In genomic region chr13:42381165-42381425, GRCh38 we compare ENCODE assay signal across 23 cellular contexts.
A peak's percentile ranks its signal among the peaks of the same experiment; 100 is the strongest.
DNase-seq lines count a peak whose midpoint lies in the region; ATAC-seq and TF ChIP-seq lines count a peak whose summit lies in the region.
"Had no signal": no experiment of that assay in that cellular context is flagged by ENCODE, and none has a peak within 500 bp of the region (broad histone marks: within the 10 kb centered on the region; RNA-seq: fewer than 3 reads in every experiment).

No MANE protein-coding gene starts in this region.

- H3K9me3 ChIP-seq in KOPT-K1 (ENCODE audit: insufficient read depth, low read length, poor library complexity, severe bottlenecking) = peaks cover 9% of the 10 kb centered on the region
- H3K9me3 ChIP-seq: SJCRH30 had no signal

- intact Hi-C loops in natural killer cell (cut with micrococcal nuclease) = no loop called here

- no peaks in the 10 kb centered on the region for H3K36me3 ChIP-seq in KOPT-K1 (ENCODE audit: insufficient read depth, low read length)
- H3K36me3 ChIP-seq: SJCRH30 had no signal

- H3K9me3 Mint-ChIP-seq in T-helper 2 cell treated with Interferon-gamma antibody and Interleukin-4, amounts not matched to agents 5 μg/mL and 100 μg/mL, for 36 hours = peaks cover 18% of the 10 kb centered on the region
- H3K9me3 Mint-ChIP-seq in memory B cell = no peaks in the 10 kb centered on the region
- no peaks in the 10 kb centered on the region for H3K9me3 Mint-ChIP-seq in natural killer cell

- H3K4me3 Mint-ChIP-seq in T-helper 2 cell treated with Interferon-gamma antibody and Interleukin-4, amounts not matched to agents 5 μg/mL and 100 μg/mL, for 36 hours = no peak overlapping the region
- no peak overlapping the region for H3K4me3 Mint-ChIP-seq in memory B cell
- no peak overlapping the region for H3K4me3 Mint-ChIP-seq in natural killer cell

- H3K36me3 Mint-ChIP-seq in T-helper 2 cell treated with Interferon-gamma antibody and Interleukin-4, amounts not matched to agents 5 μg/mL and 100 μg/mL, for 36 hours (ENCODE audit: low read depth) = peaks cover 4% of the 10 kb centered on the region
- no peaks in the 10 kb centered on the region for H3K36me3 Mint-ChIP-seq in memory B cell
- H3K36me3 Mint-ChIP-seq in natural killer cell = no peaks in the 10 kb centered on the region

- H3K4me1 Mint-ChIP-seq in T-helper 2 cell treated with Interferon-gamma antibody and Interleukin-4, amounts not matched to agents 5 μg/mL and 100 μg/mL, for 36 hours (ENCODE audit: low read depth) = peaks cover 64% of the 10 kb centered on the region
- peaks cover 29% of the 10 kb centered on the region for H3K4me1 Mint-ChIP-seq in memory B cell
- peaks cover 40 to 44% of the 10 kb centered on the region in 2 donors for H3K4me1 Mint-ChIP-seq in natural killer cell

- peak overlapping the region; percentile 8; the same call in 1 of the 2 replicates for H3K4me3 ChIP-seq in GM12864 (ENCODE audit: low read depth, low read length)
- H3K4me3 ChIP-seq: SJCRH30 had no signal

- peak overlapping the region; percentile 5 for H3K27ac Mint-ChIP-seq in T-helper 2 cell treated with Interferon-gamma antibody and Interleukin-4, amounts not matched to agents 5 μg/mL and 100 μg/mL, for 36 hours
- H3K27ac Mint-ChIP-seq in memory B cell = peak overlapping the region; percentile 98
- H3K27ac Mint-ChIP-seq in natural killer cell = no peak overlapping the region

- no peaks in the 10 kb centered on the region for H3K27me3 Mint-ChIP-seq in T-helper 2 cell treated with Interferon-gamma antibody and Interleukin-4, amounts not matched to agents 5 μg/mL and 100 μg/mL, for 36 hours (ENCODE audit: low read depth)
- H3K27me3 Mint-ChIP-seq in memory B cell (no peaks in the 10 kb centered on the region), natural killer cell (ENCODE audit: low read depth in 2 of 2) (peaks cover 0 to 4% of the 10 kb centered on the region in 2 donors)

- peak overlapping the region; percentile 41 for H3K27ac ChIP-seq in KOPT-K1 (ENCODE audit: low read depth, low read length, poor library complexity, severe bottlenecking)
- H3K27ac ChIP-seq: 22Rv1, SJCRH30 had no signal

- no peak for TF ChIP-seq CTCF in GM12864 (IDR thresholded peaks at IDR 0.05; ENCODE audit: low read depth, low read length, missing control alignments)
- TF ChIP-seq CTCF in natural killer cell (IDR thresholded peaks at IDR 0.05) = no peak

- ATAC-seq in memory B cell (ENCODE audit: low read depth) = no peak
- ATAC-seq in HG03457 (IDR thresholded peaks at IDR 0.05; ENCODE audit: unreplicated experiment) = no peak
- no peak for ATAC-seq in natural killer cell
- ATAC-seq in GM19328 (IDR thresholded peaks at IDR 0.05; ENCODE audit: unreplicated experiment) = no peak
- ATAC-seq: Panc1 had no signal

- no peak for DNase-seq in T-helper 2 cell treated with Interferon-gamma antibody and Interleukin-4, amounts not matched to agents 5 μg/mL and 100 μg/mL, for 36 hours (ENCODE audit: low spot score)
- DNase-seq in T-helper 2 cell = no peak
- no peak for DNase-seq in GM12864 (ENCODE audit: low read depth)
- DNase-seq in memory B cell (ENCODE audit: low spot score in 2 of 2) = no peak
- DNase-seq in natural killer cell = no peak
- DNase-seq: AML-193; DMS53; EL; GF-D8; KBM-7; NCI-H1105 treated with DMSO at 0.1 percent for 48 hours; NCI-H2029 treated with DMSO at 0.1 percent for 48 hours; NCI-H226; NCI-H510A treated with DMSO at 0.1 percent for 48 hours; NCI-H774; NK-92 treated with Interleukin-12 subunit alpha and Interleukin-12 subunit beta, amount 100 ng/mL, for 24 hours; SJCRH30; T-helper 1 cell had no signal

Comparison
In these comparisons a context has a peak if more than half of its experiments do, and no peak if none do; other contexts are left out.
1. H3K27ac Mint-ChIP-seq: peak in T-helper 2 cell treated with Interferon-gamma antibody and Interleukin-4, amounts not matched to agents 5 μg/mL and 100 μg/mL, for 36 hours (single experiment) and memory B cell (single experiment); none in natural killer cell (0 of 2).